1 cellular context compared by ENCODE assay signal in the genomic region with DNA sequence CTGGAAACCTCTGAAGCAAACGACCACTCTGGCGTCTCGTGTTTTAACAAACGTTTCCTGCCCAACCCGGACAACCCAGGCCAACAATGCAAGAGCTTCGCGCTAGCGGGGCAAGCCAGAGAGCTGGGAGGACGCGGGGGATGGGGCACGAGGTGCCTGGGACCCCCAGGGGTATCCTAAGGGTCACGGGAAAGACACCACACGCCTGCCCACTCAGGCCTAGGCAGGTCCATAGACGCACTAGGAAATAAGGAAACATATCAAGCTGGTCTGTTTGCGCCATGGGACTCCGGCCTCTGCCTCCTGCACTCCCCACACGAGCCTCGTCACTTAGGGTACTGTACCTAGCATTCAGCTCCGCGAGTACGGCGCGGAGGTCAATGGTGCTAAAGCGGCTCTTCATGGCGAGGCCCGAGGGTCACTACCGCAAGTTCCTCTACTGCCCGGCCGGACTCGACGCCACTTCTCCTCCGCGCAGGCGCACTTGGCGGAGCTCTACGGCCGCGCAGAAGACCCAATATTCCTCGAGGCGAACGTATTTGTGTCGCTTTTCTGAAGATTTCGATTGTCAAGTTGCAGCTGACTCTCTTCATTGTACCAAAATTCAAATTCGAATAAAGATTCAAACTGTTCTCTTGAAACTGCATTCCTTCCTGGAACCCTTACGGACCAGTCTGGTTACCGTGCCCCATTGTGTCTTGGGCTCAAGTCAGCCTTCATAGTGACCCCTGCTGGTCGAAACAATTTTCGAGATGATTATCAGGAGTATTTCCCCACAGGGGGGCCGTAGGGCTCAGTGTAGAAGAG.
A peak's percentile ranks its signal among the peaks of the same experiment; 100 is the strongest.
TF ChIP-seq lines count a peak whose summit lies in the region.

Gene NEMF, minus strand, starts transcription at position 438 of the 807 bp plus-strand sequence. Its CDS starts 35 bp downstream, at position 403.

TF ChIP-seq in SK-N-SH, 30 proteins besides CTCF, POLR2A, EP300 and RAD21 (continued from another document):
- TF ChIP-seq, protein P1, sequence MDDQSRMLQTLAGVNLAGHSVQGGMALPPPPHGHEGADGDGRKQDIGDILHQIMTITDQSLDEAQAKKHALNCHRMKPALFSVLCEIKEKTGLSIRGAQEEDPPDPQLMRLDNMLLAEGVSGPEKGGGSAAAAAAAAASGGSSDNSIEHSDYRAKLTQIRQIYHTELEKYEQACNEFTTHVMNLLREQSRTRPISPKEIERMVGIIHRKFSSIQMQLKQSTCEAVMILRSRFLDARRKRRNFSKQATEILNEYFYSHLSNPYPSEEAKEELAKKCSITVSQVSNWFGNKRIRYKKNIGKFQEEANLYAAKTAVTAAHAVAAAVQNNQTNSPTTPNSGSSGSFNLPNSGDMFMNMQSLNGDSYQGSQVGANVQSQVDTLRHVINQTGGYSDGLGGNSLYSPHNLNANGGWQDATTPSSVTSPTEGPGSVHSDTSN (IDR thresholded peaks at IDR 0.05): no peak
- TF ChIP-seq, protein P2, sequence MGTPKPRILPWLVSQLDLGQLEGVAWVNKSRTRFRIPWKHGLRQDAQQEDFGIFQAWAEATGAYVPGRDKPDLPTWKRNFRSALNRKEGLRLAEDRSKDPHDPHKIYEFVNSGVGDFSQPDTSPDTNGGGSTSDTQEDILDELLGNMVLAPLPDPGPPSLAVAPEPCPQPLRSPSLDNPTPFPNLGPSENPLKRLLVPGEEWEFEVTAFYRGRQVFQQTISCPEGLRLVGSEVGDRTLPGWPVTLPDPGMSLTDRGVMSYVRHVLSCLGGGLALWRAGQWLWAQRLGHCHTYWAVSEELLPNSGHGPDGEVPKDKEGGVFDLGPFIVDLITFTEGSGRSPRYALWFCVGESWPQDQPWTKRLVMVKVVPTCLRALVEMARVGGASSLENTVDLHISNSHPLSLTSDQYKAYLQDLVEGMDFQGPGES (IDR thresholded peaks at IDR 0.05; ENCODE audit: low read depth, low read length): no peak
- TF ChIP-seq TCF12 (IDR thresholded peaks at IDR 0.05) (peak; percentile 18; the same call in 1 of the 2 replicates), FOXM1 (IDR thresholded peaks at IDR 0.05; ENCODE audit: low read depth) (no peak), MXI1 (IDR thresholded peaks at IDR 0.05; ENCODE audit: low read depth, low read length) (peak; percentile 64; the same call in 1 of the 2 replicates), GABPA (IDR thresholded peaks at IDR 0.05; ENCODE audit: low read depth) (peak; percentile 38; the same call in 1 of the 2 replicates)
